ENCODE assay signal across 36 cellular contexts in the genomic region with DNA sequence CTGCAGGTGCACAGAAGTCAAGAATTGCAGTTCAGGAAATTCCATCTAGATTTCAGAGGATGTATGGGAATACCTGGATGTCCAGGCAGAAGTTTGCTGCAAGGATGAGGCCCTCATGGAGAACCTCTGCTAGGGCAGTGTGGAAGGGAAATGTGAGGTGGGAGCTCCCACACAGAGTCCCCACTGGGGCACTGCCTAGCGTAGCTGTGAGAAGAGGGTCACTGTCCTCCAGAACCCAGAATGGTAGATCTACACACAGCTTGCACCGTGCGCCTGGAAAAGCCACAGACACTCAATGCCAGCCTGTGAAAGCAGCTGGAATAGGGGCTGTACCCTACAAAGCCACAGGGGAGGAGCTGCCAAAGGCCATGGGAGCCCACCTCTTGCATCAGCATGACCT.
"Had no signal": no experiment of that assay in that cellular context is flagged by ENCODE, and none has a peak within 500 bp of the region (broad histone marks: within the 10 kb centered on the region; RNA-seq: fewer than 3 reads in every experiment).

No MANE protein-coding gene starts in this region.

- H3K9me3 ChIP-seq: ascending aorta had no signal

- H3K27ac Mint-ChIP-seq: activated B cell treated with CpG ODN at 0.5 μM for 24 hours; activated CD4-positive, alpha-beta memory T cell treated with anti-CD3 and anti-CD28 coated beads for 36 hours; activated CD4-positive, alpha-beta T cell treated with anti-CD3 and anti-CD28 coated beads, Interleukin-2, amount 10 ng/mL, durations not matched to agents 24 days and 14 days; activated CD8-positive, alpha-beta T cell treated with anti-CD3 and anti-CD28 coated beads for 36 hours; activated naive CD4-positive, alpha-beta T cell treated with anti-CD3 and anti-CD28 coated beads for 36 hours; activated naive CD4-positive, alpha-beta T cell treated with anti-CD3 and anti-CD28 coated beads, Interleukin-2, amount 50 U/mL, for 72 hours; activated naive CD8-positive, alpha-beta T cell treated with anti-CD3 and anti-CD28 coated beads for 36 hours; activated T-cell treated with anti-CD3 and anti-CD28 coated beads, Interleukin-2, amount 50 U/mL, for 72 hours; activated T-helper 1 cell treated with anti-CD3 and anti-CD28 coated beads, Interleukin-12 subunit alpha, Interleukin-12 subunit beta, Interleukin-2, Interleukin-4 antibody, amounts not matched to agents 30 ng/mL and 10 ng/mL and 1 ng/mL, durations not matched to agents 14 hours and 24 hours and 36 hours; activated T-helper 17 cell treated with anti-CD3 and anti-CD28 coated beads, Interleukin-2, amount 50 U/mL, for 72 hours; brain; T-helper 2 cell treated with Interferon-gamma antibody and Interleukin-4, amounts not matched to agents 5 μg/mL and 100 μg/mL, for 36 hours had no signal

- H3K4me3 ChIP-seq: ascending aorta, cardiac muscle cell had no signal

- H3K27me3 Mint-ChIP-seq: activated B cell treated with CpG ODN at 0.5 μM for 24 hours; activated CD4-positive, alpha-beta memory T cell treated with anti-CD3 and anti-CD28 coated beads for 36 hours; activated CD4-positive, alpha-beta T cell treated with anti-CD3 and anti-CD28 coated beads, Interleukin-2, amount 10 ng/mL, durations not matched to agents 24 days and 14 days; activated CD8-positive, alpha-beta T cell treated with anti-CD3 and anti-CD28 coated beads for 36 hours; activated naive CD8-positive, alpha-beta T cell treated with anti-CD3 and anti-CD28 coated beads for 36 hours; activated T-helper 17 cell treated with anti-CD3 and anti-CD28 coated beads, Interleukin-2, amount 50 U/mL, for 72 hours; brain; central memory CD8-positive, alpha-beta T cell had no signal

- H3K9me3 Mint-ChIP-seq: activated naive CD4-positive, alpha-beta T cell treated with anti-CD3 and anti-CD28 coated beads for 36 hours; activated T-helper 1 cell treated with anti-CD3 and anti-CD28 coated beads, Interleukin-12 subunit alpha, Interleukin-12 subunit beta, Interleukin-2, Interleukin-4 antibody, amounts not matched to agents 30 ng/mL and 10 ng/mL and 1 ng/mL, durations not matched to agents 14 hours and 24 hours and 36 hours had no signal

- DNase-seq: activated B cell treated with CpG ODN at 0.5 μM for 24 hours; activated CD4-positive, alpha-beta memory T cell treated with anti-CD3 and anti-CD28 coated beads for 36 hours; activated CD4-positive, alpha-beta T cell treated with anti-CD3 and anti-CD28 coated beads for 4 hours; activated CD4-positive, alpha-beta T cell treated with anti-CD3 and anti-CD28 coated beads, Interleukin-2, amount 10 ng/mL, durations not matched to agents 24 days and 14 days; activated CD4-positive, alpha-beta T cell treated with anti-CD3 and anti-CD28 coated beads, Interleukin-2, amount 50 U/mL, for 1 hour; activated CD4-positive, alpha-beta T cell treated with anti-CD3 and anti-CD28 coated beads, Interleukin-2, amount 50 U/mL, for 4 hours; activated CD4-positive, CD25-positive, alpha-beta regulatory T cell treated with anti-CD3 and anti-CD28 coated beads, Interleukin-2, amount 50 U/mL, for 72 hours; activated CD8-positive, alpha-beta memory T cell treated with anti-CD3 and anti-CD28 coated beads, Interleukin-2, amount 50 U/mL, for 4 hours; activated CD8-positive, alpha-beta T cell treated with anti-CD3 and anti-CD28 coated beads for 36 hours; activated effector memory CD4-positive, alpha-beta T cell treated with anti-CD3 and anti-CD28 coated beads, Interleukin-2, amount 50 U/mL, for 16 hours; activated gamma-delta T cell treated with Interleukin-2 at 50 U/mL for 16 hours; activated naive CD4-positive, alpha-beta T cell; activated naive CD4-positive, alpha-beta T cell treated with anti-CD3 and anti-CD28 coated beads for 36 hours; activated naive CD4-positive, alpha-beta T cell treated with anti-CD3 and anti-CD28 coated beads, Interleukin-2, amount 50 U/mL, for 16 hours; activated naive CD8-positive, alpha-beta T cell treated with anti-CD3 and anti-CD28 coated beads for 36 hours; activated T-cell treated with anti-CD3 and anti-CD28 coated beads for 4 hours; activated T-cell treated with anti-CD3 and anti-CD28 coated beads, Interleukin-2, amount 50 U/mL, for 1 hour; activated T-cell treated with anti-CD3 and anti-CD28 coated beads, Interleukin-2, amount 50 U/mL, for 4 hours; activated T-cell treated with anti-CD3 and anti-CD28 coated beads, Interleukin-2, amount 50 U/mL, for 72 hours; amygdala; anterior cingulate cortex; caudate nucleus; cerebellar nuclear complex; T-helper 2 cell; T-helper 9 cell had no signal

- H3K36me3 ChIP-seq: ascending aorta, cardiac muscle cell had no signal

- FAIRE-seq: bronchial epithelial cell, TTC549 had no signal

- H3K4me1 Mint-ChIP-seq: activated B cell treated with CpG ODN at 0.5 μM for 24 hours; activated CD4-positive, alpha-beta T cell treated with anti-CD3 and anti-CD28 coated beads, Interleukin-2, amount 10 ng/mL, durations not matched to agents 24 days and 14 days; activated naive CD8-positive, alpha-beta T cell treated with anti-CD3 and anti-CD28 coated beads for 36 hours; activated T-helper 17 cell treated with anti-CD3 and anti-CD28 coated beads, Interleukin-2, amount 50 U/mL, for 72 hours; brain; central memory CD8-positive, alpha-beta T cell had no signal

- H3K27ac ChIP-seq: ascending aorta, cardiac muscle cell, VCaP had no signal

- H3K4me3 Mint-ChIP-seq: activated B cell treated with CpG ODN at 0.5 μM for 24 hours; activated CD4-positive, alpha-beta memory T cell treated with anti-CD3 and anti-CD28 coated beads for 36 hours; activated CD4-positive, alpha-beta T cell treated with anti-CD3 and anti-CD28 coated beads, Interleukin-2, amount 10 ng/mL, durations not matched to agents 24 days and 14 days; activated CD8-positive, alpha-beta T cell treated with anti-CD3 and anti-CD28 coated beads for 36 hours; activated naive CD4-positive, alpha-beta T cell treated with anti-CD3 and anti-CD28 coated beads for 36 hours; activated naive CD8-positive, alpha-beta T cell treated with anti-CD3 and anti-CD28 coated beads for 36 hours; activated T-cell treated with anti-CD3 and anti-CD28 coated beads, Interleukin-2, amount 50 U/mL, for 4 hours; activated T-cell treated with anti-CD3 and anti-CD28 coated beads, Interleukin-2, amount 50 U/mL, for 72 hours; activated T-helper 1 cell treated with anti-CD3 and anti-CD28 coated beads, Interleukin-12 subunit alpha, Interleukin-12 subunit beta, Interleukin-2, Interleukin-4 antibody, amounts not matched to agents 30 ng/mL and 10 ng/mL and 1 ng/mL, durations not matched to agents 14 hours and 24 hours and 36 hours; activated T-helper 17 cell treated with anti-CD3 and anti-CD28 coated beads, Interleukin-2, amount 50 U/mL, for 72 hours; brain; central memory CD8-positive, alpha-beta T cell; T-helper 2 cell treated with Interferon-gamma antibody and Interleukin-4, amounts not matched to agents 5 μg/mL and 100 μg/mL, for 36 hours had no signal

- H3K27me3 ChIP-seq: ascending aorta, cardiac muscle cell had no signal

- H3K4me1 ChIP-seq: ascending aorta had no signal

- H3K36me3 Mint-ChIP-seq: activated CD4-positive, alpha-beta memory T cell treated with anti-CD3 and anti-CD28 coated beads for 36 hours; activated naive CD4-positive, alpha-beta T cell treated with anti-CD3 and anti-CD28 coated beads, Interleukin-2, amount 50 U/mL, for 72 hours; activated naive CD8-positive, alpha-beta T cell treated with anti-CD3 and anti-CD28 coated beads for 36 hours had no signal

- ATAC-seq: activated CD8-positive, alpha-beta T cell treated with anti-CD3 and anti-CD28 coated beads for 36 hours; activated naive CD4-positive, alpha-beta T cell treated with anti-CD3 and anti-CD28 coated beads, Interleukin-2, amount 50 U/mL, for 72 hours; activated T-cell treated with anti-CD3 and anti-CD28 coated beads, Interleukin-2, amount 50 U/mL, for 4 hours; activated T-cell treated with anti-CD3 and anti-CD28 coated beads, Interleukin-2, amount 50 U/mL, for 72 hours; activated T-helper 17 cell treated with anti-CD3 and anti-CD28 coated beads, Interleukin-2, amount 50 U/mL, for 72 hours had no signal
